In the genomic region with DNA sequence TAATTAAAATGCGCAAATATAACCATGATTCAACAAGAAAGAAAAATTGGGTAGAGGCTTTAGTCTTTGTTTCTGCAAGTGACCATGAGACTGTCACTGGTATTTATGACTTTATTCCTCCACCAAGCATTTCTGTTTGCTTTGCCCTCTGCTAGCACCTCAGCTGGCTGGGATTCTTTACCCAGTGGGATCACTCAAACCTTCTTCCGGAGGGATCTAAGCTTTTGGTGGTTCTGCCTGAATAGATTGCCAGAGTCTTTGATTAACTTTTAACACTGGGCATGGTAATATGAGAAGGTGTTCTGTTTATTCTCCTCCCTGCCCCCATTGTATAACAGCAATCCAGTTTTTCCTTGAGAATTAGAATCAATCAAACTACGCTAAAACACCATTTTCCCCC, we compare ENCODE assay signal across 14 cellular contexts. TPM values are rescaled to one million over a fixed set of nuclear protein-coding genes. Genes with fewer than 3 reads are reported as not detected.
A peak's percentile ranks its signal among the peaks of the same experiment; 100 is the strongest.
DNase-seq lines count a peak whose midpoint lies in the region; ATAC-seq and TF ChIP-seq lines count a peak whose summit lies in the region.
"Had no signal": no experiment of that assay in that cellular context is flagged by ENCODE, and none has a peak within 500 bp of the region (broad histone marks: within the 10 kb centered on the region; RNA-seq: fewer than 3 reads in every experiment).

No MANE protein-coding gene starts in this region.

- H3K36me3 Mint-ChIP-seq in GM23338 (ENCODE audit: low read depth) (no peaks in the 10 kb centered on the region), brain (no peaks in the 10 kb centered on the region), neural progenitor cell (no peaks in the 10 kb centered on the region)
- H3K36me3 Mint-ChIP-seq: CD4-positive, CD25-positive, alpha-beta regulatory T cell had no signal

- H3K4me1 ChIP-seq in GM23338 (ENCODE audit: insufficient read depth), result 0 out of 2 replicates have a peak, but pooled peaks cover 6% of the 10 kb centered on the region
- H3K4me1 ChIP-seq in neural progenitor cell, result peaks cover 20% of the 10 kb centered on the region
- H3K4me1 ChIP-seq: BLaER1 treated with 17β-estradiol and CSF1 and Interleukin-3, amounts not matched to agents 10 nM and 100 nM had no signal

- H3K4me2 ChIP-seq in GM23338, result no peak overlapping the region
- H3K4me2 ChIP-seq in neural progenitor cell, result peak overlapping the region; percentile 28
- H3K4me2 ChIP-seq: BLaER1 treated with 17β-estradiol and CSF1 and Interleukin-3, amounts not matched to agents 10 nM and 100 nM had no signal

- no peaks in the 10 kb centered on the region for H3K27me3 Mint-ChIP-seq in GM23338 (ENCODE audit: insufficient read depth, low read depth, poor library complexity)
- H3K27me3 Mint-ChIP-seq in brain, result peaks cover 3% of the 10 kb centered on the region
- no peaks in the 10 kb centered on the region for H3K27me3 Mint-ChIP-seq in neural progenitor cell (ENCODE audit: insufficient read depth, low read depth)
- H3K27me3 Mint-ChIP-seq: CD4-positive, CD25-positive, alpha-beta regulatory T cell had no signal

- peaks cover 11% of the 10 kb centered on the region for H3K4me1 Mint-ChIP-seq in GM23338
- H3K4me1 Mint-ChIP-seq in brain, result peaks cover 20% of the 10 kb centered on the region
- H3K4me1 Mint-ChIP-seq in neural progenitor cell, result peaks cover 15% of the 10 kb centered on the region
- H3K4me1 Mint-ChIP-seq: CD4-positive, CD25-positive, alpha-beta regulatory T cell had no signal

- H3K27ac Mint-ChIP-seq in GM23338 (no peak overlapping the region), brain (peak overlapping the region in 3 of 5 experiments; percentile 16 to 58 (median 57)), neural progenitor cell (no peak overlapping the region)
- H3K27ac Mint-ChIP-seq: CD4-positive, CD25-positive, alpha-beta regulatory T cell had no signal

- H4K20me1 ChIP-seq in GM23338 (replicated peaks; ENCODE audit: insufficient read depth) (no peaks in the 10 kb centered on the region), neural progenitor cell (ENCODE audit: low read depth) (no peaks in the 10 kb centered on the region)
- H4K20me1 ChIP-seq: BLaER1 treated with 17β-estradiol and CSF1 and Interleukin-3, amounts not matched to agents 10 nM and 100 nM had no signal

- no peak overlapping the region for H3K4me3 ChIP-seq in GM23338
- no peak overlapping the region for H3K4me3 ChIP-seq in neural progenitor cell
- H3K4me3 ChIP-seq: BLaER1 treated with 17β-estradiol and CSF1 and Interleukin-3, amounts not matched to agents 10 nM and 100 nM; GM12878; GM23248 had no signal

- no peak for DNase-seq in GM23338 (ENCODE audit: low spot score)
- DNase-seq in left kidney (ENCODE audit: low read depth, low spot score), result peak; percentile 77
- peak; percentile 16 for DNase-seq in neural progenitor cell (ENCODE audit: low spot score)
- no peak for DNase-seq in dedifferentiated amniotic fluid mesenchymal stem cell (ENCODE audit: extremely low spot score)
- no peak for DNase-seq in hippocampal formation (lab: John Stamatoyannopoulos, UW)
- no peak for DNase-seq in DMS79 treated with DMSO at 0.1 percent for 48 hours (lab: John Stamatoyannopoulos, UW)
- DNase-seq: ACHN; CD4-positive, CD25-positive, alpha-beta regulatory T cell; DMS 273 treated with DMSO at 0.1 percent for 48 hours; GM23248; H7 had no signal

- ATAC-seq in GM23338, result peak; percentile 31; the same call in 1 of the 3 replicates
- ATAC-seq: GM12878 had no signal

- peaks cover 2% of the 10 kb centered on the region; the same call in 1 of the 2 replicates for H3K9me2 ChIP-seq in GM23338 (ENCODE audit: insufficient read depth)

- no peaks in the 10 kb centered on the region for H3K79me2 ChIP-seq in GM23338 (replicated peaks; ENCODE audit: insufficient read depth)
- no peaks in the 10 kb centered on the region for H3K79me2 ChIP-seq in neural progenitor cell (ENCODE audit: low read depth)

- H3F3A ChIP-seq in GM23338 (replicated peaks; ENCODE audit: low read depth) (no peaks in the 10 kb centered on the region), neural progenitor cell (ENCODE audit: low read depth) (peaks cover 6% of the 10 kb centered on the region)

- no peak for TF ChIP-seq CTCF in GM23338 (conservative IDR thresholded peaks at IDR 0.05; ENCODE audit: low read depth in 2 of 2)
- TF ChIP-seq CTCF in brain (conservative IDR thresholded peaks at IDR 0.05), result no peak
- no peak for TF ChIP-seq CTCF in neural progenitor cell (IDR thresholded peaks at IDR 0.05)

- no peaks in the 10 kb centered on the region for H3K9me3 ChIP-seq in neural progenitor cell (ENCODE audit: low read depth)
- H3K9me3 ChIP-seq: BLaER1 treated with 17β-estradiol and CSF1 and Interleukin-3, amounts not matched to agents 10 nM and 100 nM had no signal

- H3K36me3 ChIP-seq in GM23338 (ENCODE audit: insufficient read depth) (no peaks in the 10 kb centered on the region), neural progenitor cell (no peaks in the 10 kb centered on the region)
- H3K36me3 ChIP-seq: BLaER1 treated with 17β-estradiol and CSF1 and Interleukin-3, amounts not matched to agents 10 nM and 100 nM had no signal

- H3K27ac ChIP-seq in GM23338 (ENCODE audit: low read depth) (no peak overlapping the region), neural progenitor cell (no peak overlapping the region)
- H3K27ac ChIP-seq: BLaER1 treated with 17β-estradiol and CSF1 and Interleukin-3, amounts not matched to agents 10 nM and 100 nM; GM23248 had no signal

- H3K4me3 Mint-ChIP-seq in GM23338, result no peak overlapping the region
- H3K4me3 Mint-ChIP-seq in brain, result no peak overlapping the region
- H3K4me3 Mint-ChIP-seq in neural progenitor cell, result no peak overlapping the region
- H3K4me3 Mint-ChIP-seq: CD4-positive, CD25-positive, alpha-beta regulatory T cell had no signal

- H3K9me3 Mint-ChIP-seq in GM23338 (peaks cover 2% of the 10 kb centered on the region; the same call in 2 of the 3 replicates), brain (no peaks in the 10 kb centered on the region), neural progenitor cell (peaks cover 2% of the 10 kb centered on the region)

- no peak overlapping the region for H2AFZ ChIP-seq in GM23338
- H2AFZ ChIP-seq in neural progenitor cell (replicated peaks), result no peak overlapping the region
- H2AFZ ChIP-seq: GM23248 had no signal

- H3K9ac ChIP-seq in neural progenitor cell, result no peak overlapping the region
- H3K9ac ChIP-seq: BLaER1 treated with 17β-estradiol and CSF1 and Interleukin-3, amounts not matched to agents 10 nM and 100 nM; GM23248 had no signal

- H3K27me3 ChIP-seq in GM23338 (ENCODE audit: insufficient read depth), result no peaks in the 10 kb centered on the region
- no peaks in the 10 kb centered on the region for H3K27me3 ChIP-seq in neural progenitor cell
- H3K27me3 ChIP-seq: BLaER1 treated with 17β-estradiol and CSF1 and Interleukin-3, amounts not matched to agents 10 nM and 100 nM had no signal

TF ChIP-seq in GM23338, 12 proteins besides CTCF, POLR2A, EP300 and RAD21 (continues in another document):
- TF ChIP-seq POLR2AphosphoS5 (IDR thresholded peaks at IDR 0.05; ENCODE audit: low read depth) (no peak), CREB1 (CRISPR knock-in tag; IDR thresholded peaks at IDR 0.05; ENCODE audit: low read depth) (no peak), EZH2 (IDR thresholded peaks at IDR 0.05; ENCODE audit: low read depth, unreplicated experiment) (no peak), ZNF114 (CRISPR knock-in tag; IDR thresholded peaks at IDR 0.05) (no peak), EZH2phosphoT487 (IDR thresholded peaks at IDR 0.05; ENCODE audit: unreplicated experiment) (no peak)
- TF ChIP-seq, protein P1, sequence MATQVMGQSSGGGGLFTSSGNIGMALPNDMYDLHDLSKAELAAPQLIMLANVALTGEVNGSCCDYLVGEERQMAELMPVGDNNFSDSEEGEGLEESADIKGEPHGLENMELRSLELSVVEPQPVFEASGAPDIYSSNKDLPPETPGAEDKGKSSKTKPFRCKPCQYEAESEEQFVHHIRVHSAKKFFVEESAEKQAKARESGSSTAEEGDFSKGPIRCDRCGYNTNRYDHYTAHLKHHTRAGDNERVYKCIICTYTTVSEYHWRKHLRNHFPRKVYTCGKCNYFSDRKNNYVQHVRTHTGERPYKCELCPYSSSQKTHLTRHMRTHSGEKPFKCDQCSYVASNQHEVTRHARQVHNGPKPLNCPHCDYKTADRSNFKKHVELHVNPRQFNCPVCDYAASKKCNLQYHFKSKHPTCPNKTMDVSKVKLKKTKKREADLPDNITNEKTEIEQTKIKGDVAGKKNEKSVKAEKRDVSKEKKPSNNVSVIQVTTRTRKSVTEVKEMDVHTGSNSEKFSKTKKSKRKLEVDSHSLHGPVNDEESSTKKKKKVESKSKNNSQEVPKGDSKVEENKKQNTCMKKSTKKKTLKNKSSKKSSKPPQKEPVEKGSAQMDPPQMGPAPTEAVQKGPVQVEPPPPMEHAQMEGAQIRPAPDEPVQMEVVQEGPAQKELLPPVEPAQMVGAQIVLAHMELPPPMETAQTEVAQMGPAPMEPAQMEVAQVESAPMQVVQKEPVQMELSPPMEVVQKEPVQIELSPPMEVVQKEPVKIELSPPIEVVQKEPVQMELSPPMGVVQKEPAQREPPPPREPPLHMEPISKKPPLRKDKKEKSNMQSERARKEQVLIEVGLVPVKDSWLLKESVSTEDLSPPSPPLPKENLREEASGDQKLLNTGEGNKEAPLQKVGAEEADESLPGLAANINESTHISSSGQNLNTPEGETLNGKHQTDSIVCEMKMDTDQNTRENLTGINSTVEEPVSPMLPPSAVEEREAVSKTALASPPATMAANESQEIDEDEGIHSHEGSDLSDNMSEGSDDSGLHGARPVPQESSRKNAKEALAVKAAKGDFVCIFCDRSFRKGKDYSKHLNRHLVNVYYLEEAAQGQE (IDR thresholded peaks at IDR 0.05; ENCODE audit: unreplicated experiment), result no peak

RNA-seq across cellular contexts. Expression of gene FBN2, which starts 59.1 kb away (rescaled TPM):
- 13.6 and 18.4 TPM in 2 replicates for total RNA-seq in GM23338 (2014; rRNA removed; shearing (Covaris generic))
- polyA plus RNA-seq in GM23338 (2016; fragmentation: Nextera tagmentation; extraction: Ambion mirVana) (2.6 and 2.8 TPM in 2 replicates), brain (ENCODE audit: insufficient read depth, low read depth, low replicate concordance) (0.70 TPM)
- total RNA-seq in neural progenitor cell (ENCODE audit: low replicate concordance), result 88.1 and 113 TPM in 2 replicates
- total RNA-seq: CD4-positive, CD25-positive, alpha-beta regulatory T cell had no signal
- polyA plus RNA-seq: CD4-positive, CD25-positive, alpha-beta regulatory T cell had no signal

Comparison
In these comparisons a context has a peak if more than half of its experiments do, and no peak if none do; other contexts are left out.
1. DNase-seq: peak in left kidney (single experiment) and neural progenitor cell (single experiment); none in GM23338 (single experiment), dedifferentiated amniotic fluid mesenchymal stem cell (single experiment), hippocampal formation (0 of 2) and DMS79 treated with DMSO at 0.1 percent for 48 hours (single experiment).
2. H3K27ac Mint-ChIP-seq: peak in brain (3 of 5); none in GM23338 (single experiment) and neural progenitor cell (single experiment).